ENCODE assay signal across 8 cellular contexts in genomic region chr22:30397656-30398635, GRCh38. TPM values are rescaled to one million over a fixed set of nuclear protein-coding genes. Genes with fewer than 3 reads are reported as not detected.
DNase-seq lines count a peak whose midpoint lies in the region; ATAC-seq and TF ChIP-seq lines count a peak whose summit lies in the region.

No MANE protein-coding gene starts in this region.

- peaks cover 37% of the 10 kb centered on the region for H3K4me1 ChIP-seq in skeletal muscle satellite cell (ENCODE audit: control insufficient read depth, insufficient read depth, low read length)

- H3K4me3 Mint-ChIP-seq in activated CD4-positive, alpha-beta memory T cell treated with anti-CD3 and anti-CD28 coated beads for 36 hours, result peak overlapping the region; percentile 86

- ATAC-seq in left cardiac atrium (peak; percentile 5 to 6), HG02571 (IDR thresholded peaks at IDR 0.05; ENCODE audit: unreplicated experiment) (no peak), HG02970 (IDR thresholded peaks at IDR 0.05; ENCODE audit: low FRiP score, unreplicated experiment) (no peak)

- peak overlapping the region; percentile 96 for H3K4me2 ChIP-seq in skeletal muscle satellite cell (ENCODE audit: low read length)

- H3K36me3 Mint-ChIP-seq in activated CD4-positive, alpha-beta memory T cell treated with anti-CD3 and anti-CD28 coated beads for 36 hours, result no peaks in the 10 kb centered on the region

- H3K9ac ChIP-seq in skeletal muscle satellite cell (ENCODE audit: low read depth, low read length), result peak overlapping the region; percentile 87

- no peaks in the 10 kb centered on the region for H3K9me3 ChIP-seq in skeletal muscle satellite cell (replicated peaks; ENCODE audit: low read length)

- peaks cover 26% of the 10 kb centered on the region for H3K36me3 ChIP-seq in skeletal muscle satellite cell (ENCODE audit: insufficient read depth, low read length)

- no peaks in the 10 kb centered on the region for H3K27me3 ChIP-seq in skeletal muscle satellite cell (ENCODE audit: control insufficient read depth, insufficient read depth, low read length)

- peaks cover 26% of the 10 kb centered on the region for H3K4me1 Mint-ChIP-seq in activated CD4-positive, alpha-beta memory T cell treated with anti-CD3 and anti-CD28 coated beads for 36 hours (ENCODE audit: low read depth)

- CTCF ChIA-PET in activated CD4-positive, alpha-beta memory T cell treated with anti-CD3 and anti-CD28 coated beads for 36 hours (lab: Charles Lee), result interaction anchor here (1.0 to 6.6 kb wide), 8 partner anchors 11 to 491 kb away, joined by 3 to 67 read pairs (median 8); partner anchors contain the start of genes CASTOR1, MTFP1 and RNF215

- H3K27me3 Mint-ChIP-seq in activated CD4-positive, alpha-beta memory T cell treated with anti-CD3 and anti-CD28 coated beads for 36 hours, result no peaks in the 10 kb centered on the region

- H3K27ac Mint-ChIP-seq in activated CD4-positive, alpha-beta memory T cell treated with anti-CD3 and anti-CD28 coated beads for 36 hours, result no peak overlapping the region

- POLR2A ChIA-PET in activated CD4-positive, alpha-beta memory T cell treated with anti-CD3 and anti-CD28 coated beads for 36 hours (lab: Charles Lee), result interaction anchor here (1.2 to 3.9 kb wide), 4 partner anchors 14 to 42 kb away, joined by 3 to 53 read pairs (median 4); partner anchors contain the start of genes MTFP1 and SF3A1

- peak overlapping the region; percentile 89 for H3K4me3 ChIP-seq in skeletal muscle satellite cell (ENCODE audit: low read length)

- intact Hi-C loops in activated CD4-positive, alpha-beta memory T cell treated with anti-CD3 and anti-CD28 coated beads for 36 hours (cut with micrococcal nuclease), result loop anchor here (5.0 to 10.0 kb wide), 2 partner anchors 207 to 756 kb away; partner anchors contain the start of gene TCN2
- intact Hi-C loops in left cardiac atrium (cut with DNase I), result loop anchor here in 1 of 2 donors (10.0 kb wide), 1 partner anchor 87 kb away; no protein-coding TSS in a partner anchor

- DNase-seq in GM20000 (ENCODE audit: low spot score) (peak; percentile 23), left cardiac atrium (no peak), medulla oblongata (ENCODE audit: extremely low spot score) (no peak), AML-193 (lab: John Stamatoyannopoulos, UW) (no peak)
- DNase-seq in activated CD4-positive, alpha-beta memory T cell treated with anti-CD3 and anti-CD28 coated beads for 36 hours, result no peak

- TF ChIP-seq CTCF in GM20000 (IDR thresholded peaks at IDR 0.05; ENCODE audit: extremely low read depth, missing control alignments), result no peak

- H3K9me3 Mint-ChIP-seq in activated CD4-positive, alpha-beta memory T cell treated with anti-CD3 and anti-CD28 coated beads for 36 hours, result no peaks in the 10 kb centered on the region

RNA-seq across cellular contexts. Expression of gene SEC14L2, which starts 1.1 kb away (rescaled TPM):
- total RNA-seq in activated CD4-positive, alpha-beta memory T cell treated with anti-CD3 and anti-CD28 coated beads for 36 hours, result 10 to 100 TPM; 12.8 to 15.3 TPM
- 1 to 10 TPM; 2.1 to 5.7 TPM for total RNA-seq in left cardiac atrium
- total RNA-seq in skeletal muscle satellite cell (2012; rRNA removed), result 24.6 and 33.9 TPM in 2 replicates

RNA-seq across cellular contexts. Expression of gene RNF215, which starts 10.7 kb away (rescaled TPM):
- 10 to 100 TPM in 1 of 2 experiments, 1 to 10 TPM in 1; 8.8 to 10.2 TPM for total RNA-seq in activated CD4-positive, alpha-beta memory T cell treated with anti-CD3 and anti-CD28 coated beads for 36 hours
- 10 to 100 TPM in 1 of 2 donors, 1 to 10 TPM in 1; 7.5 to 12.9 TPM for total RNA-seq in left cardiac atrium
- total RNA-seq in skeletal muscle satellite cell (2012; rRNA removed), result 19.5 and 20.5 TPM in 2 replicates

RNA-seq across cellular contexts. Expression of gene MTFP1, which starts 27.6 kb away (rescaled TPM):
- total RNA-seq in activated CD4-positive, alpha-beta memory T cell treated with anti-CD3 and anti-CD28 coated beads for 36 hours, result 10 to 100 TPM; 50.5 to 54.5 TPM
- total RNA-seq in left cardiac atrium, result 10 to 100 TPM; 21.4 to 33.8 TPM
- total RNA-seq in skeletal muscle satellite cell (2012; rRNA removed), result 14.7 and 19.2 TPM in 2 replicates

RNA-seq across cellular contexts. Expression of gene CCDC157, which starts 41.1 kb away (rescaled TPM):
- total RNA-seq in activated CD4-positive, alpha-beta memory T cell treated with anti-CD3 and anti-CD28 coated beads for 36 hours, result 1 to 10 TPM; 2.1 to 2.9 TPM
- under 1 TPM; 0.65 to 0.84 TPM for total RNA-seq in left cardiac atrium
- 0.51 and 2.6 TPM in 2 replicates for total RNA-seq in skeletal muscle satellite cell (2012; rRNA removed)

RNA-seq across cellular contexts. Expression of gene SF3A1, which starts 41.3 kb away (rescaled TPM):
- 100 to 1,000 TPM; 255 to 273 TPM for total RNA-seq in activated CD4-positive, alpha-beta memory T cell treated with anti-CD3 and anti-CD28 coated beads for 36 hours
- 100 to 1,000 TPM in 1 of 2 donors, 10 to 100 TPM in 1; 94.3 to 105 TPM for total RNA-seq in left cardiac atrium
- 23.2 and 26.9 TPM in 2 replicates for total RNA-seq in skeletal muscle satellite cell (2012; rRNA removed)

Comparison
In these comparisons a context has a peak if more than half of its experiments do, and no peak if none do; other contexts are left out.
1. ATAC-seq: peak in left cardiac atrium (2 of 2); none in HG02571 (single experiment) and HG02970 (single experiment).